ENCODE assay signal across 1 cellular context in the genomic region with DNA sequence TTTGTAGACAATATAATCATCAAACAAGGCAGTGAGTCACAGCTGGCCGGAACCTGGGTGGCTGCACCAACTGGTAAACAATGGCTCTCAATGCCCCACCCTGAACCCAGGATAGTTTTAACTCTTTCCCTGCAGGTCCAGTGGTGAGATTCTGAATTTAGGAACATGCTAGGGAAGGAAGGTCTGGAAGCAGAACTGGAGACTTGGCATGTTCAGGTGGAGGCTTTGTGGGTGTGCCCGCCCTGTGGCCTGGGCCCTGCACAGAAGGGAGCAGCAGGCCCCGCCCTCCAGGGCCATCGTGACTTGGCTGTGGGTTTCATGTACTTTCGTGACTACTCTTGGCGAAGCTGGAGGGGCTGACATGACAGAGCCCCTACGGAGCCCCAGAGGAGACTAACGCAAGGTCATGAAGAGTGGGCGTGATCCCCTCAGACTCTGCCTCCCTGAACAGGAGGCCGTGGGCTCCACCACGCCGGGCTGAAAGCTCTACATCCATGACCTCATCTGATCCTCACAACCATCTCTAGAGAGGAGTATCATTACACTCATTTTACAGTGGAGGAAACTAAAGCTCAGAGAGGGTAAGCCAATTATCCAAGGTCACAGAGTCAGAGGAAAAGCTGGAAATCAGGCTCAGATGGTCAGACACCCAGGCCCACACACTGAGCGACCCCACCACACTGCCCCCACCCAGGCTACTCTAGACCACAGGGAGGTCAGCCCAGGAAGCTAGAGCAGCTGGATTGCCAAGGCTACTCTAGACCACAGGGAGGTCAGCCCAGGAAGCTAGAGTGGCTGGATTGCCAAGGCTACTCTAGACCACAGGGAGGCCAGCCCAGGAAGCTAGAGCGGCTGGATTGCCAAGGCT.
TF ChIP-seq lines count a peak whose summit lies in the region.

No MANE protein-coding gene starts in this region.

TF ChIP-seq in HepG2, 621 proteins besides CTCF, POLR2A, EP300 and RAD21 (continued from another document):
- TF ChIP-seq MAX (IDR thresholded peaks at IDR 0.05) (no peak), PAX8 (CRISPR knock-in tag; IDR thresholded peaks at IDR 0.05; ENCODE audit: borderline replicate concordance) (no peak), SP140L (CRISPR knock-in tag; IDR thresholded peaks at IDR 0.05; ENCODE audit: borderline replicate concordance) (no peak), ZNF619 (CRISPR knock-in tag; IDR thresholded peaks at IDR 0.05) (no peak), ZNF737 (CRISPR knock-in tag; IDR thresholded peaks at IDR 0.05; ENCODE audit: borderline replicate concordance) (no peak), FOXA3 (CRISPR knock-in tag; IDR thresholded peaks at IDR 0.05) (peak; percentile 28; the same call in 1 of the 2 replicates), ZNF432 (CRISPR knock-in tag; IDR thresholded peaks at IDR 0.05; ENCODE audit: borderline replicate concordance) (no peak), KDM3A (CRISPR knock-in tag; IDR thresholded peaks at IDR 0.05; ENCODE audit: low read depth) (no peak), THYN1 (CRISPR knock-in tag; IDR thresholded peaks at IDR 0.05; ENCODE audit: borderline replicate concordance, low read depth) (no peak), FOXP1 (IDR thresholded peaks at IDR 0.05) (no peak), FOXP1 (CRISPR knock-in tag; IDR thresholded peaks at IDR 0.05) (peak; percentile 49; the same call in 1 of the 2 replicates), SRF (IDR thresholded peaks at IDR 0.05; ENCODE audit: low read depth, low read length) (no peak), NCOA1 (CRISPR knock-in tag; IDR thresholded peaks at IDR 0.05) (no peak), SAP130 (CRISPR knock-in tag; IDR thresholded peaks at IDR 0.05; ENCODE audit: low read depth) (peak; percentile 53), MAF1 (CRISPR knock-in tag; IDR thresholded peaks at IDR 0.05; ENCODE audit: borderline replicate concordance) (no peak), SOX13 (IDR thresholded peaks at IDR 0.05) (no peak), SOX13 (CRISPR knock-in tag; conservative IDR thresholded peaks at IDR 0.05 in 1 of 2, IDR thresholded peaks at IDR 0.05 in 1 of 2) (peak in 1 of 2 experiments; percentile 73; a peak in 2 of 4 replicates), ZNF350 (CRISPR knock-in tag; IDR thresholded peaks at IDR 0.05; ENCODE audit: borderline replicate concordance, low read depth) (no peak), SOX5 (CRISPR knock-in tag; IDR thresholded peaks at IDR 0.05; ENCODE audit: borderline replicate concordance) (peak; percentile 72; the same call in 1 of the 2 replicates), PRDM10 (CRISPR knock-in tag; IDR thresholded peaks at IDR 0.05; ENCODE audit: low read depth) (no peak), EHMT2 (IDR thresholded peaks at IDR 0.05; ENCODE audit: borderline replicate concordance, low read depth, low read length) (no peak), PHF8 (CRISPR knock-in tag; IDR thresholded peaks at IDR 0.05) (no peak), TRIM24 (CRISPR knock-in tag; IDR thresholded peaks at IDR 0.05) (no peak), RXRB (CRISPR knock-in tag; IDR thresholded peaks at IDR 0.05; ENCODE audit: borderline replicate concordance) (0 out of 2 replicates have a peak, but pooled peaks have one; percentile 14), MXI1 (IDR thresholded peaks at IDR 0.05; ENCODE audit: borderline replicate concordance, low read depth, low read length) (no peak), ATM (IDR thresholded peaks at IDR 0.05; ENCODE audit: borderline replicate concordance) (no peak), ZNF713 (CRISPR knock-in tag; IDR thresholded peaks at IDR 0.05) (no peak), BRF2 (CRISPR knock-in tag; IDR thresholded peaks at IDR 0.05) (no peak), RBM39 (IDR thresholded peaks at IDR 0.05; ENCODE audit: low read depth, low read length, poor library complexity, severe bottlenecking) (no peak), HMG20A (CRISPR knock-in tag; IDR thresholded peaks at IDR 0.05; ENCODE audit: borderline replicate concordance) (no peak), ZNF75D (CRISPR knock-in tag; IDR thresholded peaks at IDR 0.05; ENCODE audit: borderline replicate concordance) (no peak), NR2F2 (IDR thresholded peaks at IDR 0.05; ENCODE audit: borderline replicate concordance, low read depth) (no peak)
- TF ChIP-seq, protein P1, sequence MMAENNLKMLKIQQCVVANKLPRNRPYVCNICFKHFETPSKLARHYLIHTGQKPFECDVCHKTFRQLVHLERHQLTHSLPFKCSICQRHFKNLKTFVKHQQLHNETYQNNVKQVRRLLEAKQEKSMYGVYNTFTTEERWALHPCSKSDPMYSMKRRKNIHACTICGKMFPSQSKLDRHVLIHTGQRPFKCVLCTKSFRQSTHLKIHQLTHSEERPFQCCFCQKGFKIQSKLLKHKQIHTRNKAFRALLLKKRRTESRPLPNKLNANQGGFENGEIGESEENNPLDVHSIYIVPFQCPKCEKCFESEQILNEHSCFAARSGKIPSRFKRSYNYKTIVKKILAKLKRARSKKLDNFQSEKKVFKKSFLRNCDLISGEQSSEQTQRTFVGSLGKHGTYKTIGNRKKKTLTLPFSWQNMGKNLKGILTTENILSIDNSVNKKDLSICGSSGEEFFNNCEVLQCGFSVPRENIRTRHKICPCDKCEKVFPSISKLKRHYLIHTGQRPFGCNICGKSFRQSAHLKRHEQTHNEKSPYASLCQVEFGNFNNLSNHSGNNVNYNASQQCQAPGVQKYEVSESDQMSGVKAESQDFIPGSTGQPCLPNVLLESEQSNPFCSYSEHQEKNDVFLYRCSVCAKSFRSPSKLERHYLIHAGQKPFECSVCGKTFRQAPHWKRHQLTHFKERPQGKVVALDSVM (CRISPR knock-in tag; IDR thresholded peaks at IDR 0.05), result no peak
